ENCODE assay signal across 22 cellular contexts in the genomic region with DNA sequence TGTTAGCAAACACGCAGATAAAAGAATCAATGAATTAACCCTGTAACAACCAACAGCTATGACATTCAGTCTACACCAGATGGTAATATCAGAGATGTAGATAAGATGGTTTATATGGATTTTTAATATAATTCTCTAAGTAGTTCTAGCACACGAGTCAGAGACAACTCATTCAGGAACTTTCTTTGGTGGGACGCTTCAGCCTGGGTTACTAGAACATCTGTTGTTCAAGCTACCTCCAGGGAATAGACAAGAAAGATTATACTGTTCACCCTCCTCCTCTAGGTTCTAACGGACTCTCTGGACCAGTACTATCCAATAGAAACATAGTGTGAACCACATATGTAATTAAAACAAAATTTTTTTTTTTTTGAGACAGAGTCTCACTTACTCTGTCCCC.
DNase-seq lines count a peak whose midpoint lies in the region; ATAC-seq and TF ChIP-seq lines count a peak whose summit lies in the region.
"Had no signal": no experiment of that assay in that cellular context is flagged by ENCODE, and none has a peak within 500 bp of the region (broad histone marks: within the 10 kb centered on the region; RNA-seq: fewer than 3 reads in every experiment).

No MANE protein-coding gene starts in this region.

- H3K27me3 Mint-ChIP-seq in activated naive CD8-positive, alpha-beta T cell treated with anti-CD3 and anti-CD28 coated beads, Interleukin-2, amount 50 U/mL, for 24 hours = no peaks in the 10 kb centered on the region
- H3K27me3 Mint-ChIP-seq: activated naive CD4-positive, alpha-beta T cell treated with anti-CD3 and anti-CD28 coated beads, Interleukin-2, amount 10 ng/mL, durations not matched to agents 7 days and 5 days had no signal

- intact Hi-C loops in lower lobe of right lung (cut with DNase I) = no loop called here

- H3K4me1 Mint-ChIP-seq in activated naive CD8-positive, alpha-beta T cell treated with anti-CD3 and anti-CD28 coated beads, Interleukin-2, amount 50 U/mL, for 24 hours = peaks cover 83% of the 10 kb centered on the region

- H3K27ac Mint-ChIP-seq in activated naive CD8-positive, alpha-beta T cell treated with anti-CD3 and anti-CD28 coated beads, Interleukin-2, amount 50 U/mL, for 24 hours = peak overlapping the region; percentile 55
- H3K27ac Mint-ChIP-seq: WTC11 had no signal

- no peaks in the 10 kb centered on the region for H3K9me3 Mint-ChIP-seq in activated naive CD8-positive, alpha-beta T cell treated with anti-CD3 and anti-CD28 coated beads, Interleukin-2, amount 50 U/mL, for 24 hours
- H3K9me3 Mint-ChIP-seq: activated naive CD4-positive, alpha-beta T cell treated with anti-CD3 and anti-CD28 coated beads, Interleukin-2, amount 10 ng/mL, durations not matched to agents 7 days and 5 days had no signal

- H3K36me3 ChIP-seq in GM06990 (ENCODE audit: control insufficient read depth, insufficient read depth, low read length) (peaks cover 2% of the 10 kb centered on the region; the same call in 1 of the 2 replicates), lower lobe of right lung (no peaks in the 10 kb centered on the region)
- H3K36me3 ChIP-seq: BE2C, brain microvascular endothelial cell, neutrophil, thyroid gland had no signal

- ATAC-seq in activated naive CD8-positive, alpha-beta T cell treated with anti-CD3 and anti-CD28 coated beads, Interleukin-2, amount 50 U/mL, for 24 hours = no peak
- ATAC-seq in lower lobe of right lung (no peak), GM21825 (IDR thresholded peaks at IDR 0.05; ENCODE audit: unreplicated experiment) (no peak)
- ATAC-seq: left cardiac atrium, WTC11 had no signal

- no peaks in the 10 kb centered on the region for H3K9me3 ChIP-seq in lower lobe of right lung
- H3K9me3 ChIP-seq: BE2C, neutrophil, thyroid gland had no signal

- H3K4me3 ChIP-seq in GM06990 (replicated peaks; ENCODE audit: low read depth, low read length) (peak overlapping the region; percentile 40), lower lobe of right lung (no peak overlapping the region)
- H3K4me3 ChIP-seq: thyroid gland had no signal

- peak; percentile 60 for DNase-seq in NCI-H2171 treated with DMSO at 0.1 percent for 48 hours (lab: John Stamatoyannopoulos, UW)
- DNase-seq in NCI-H2171 (lab: John Stamatoyannopoulos, UW) = no peak
- no peak for DNase-seq in GM06990 (ENCODE audit: extremely low read depth, insufficient read length)
- no peak for DNase-seq in activated naive CD8-positive, alpha-beta T cell treated with anti-CD3 and anti-CD28 coated beads, Interleukin-2, amount 50 U/mL, for 24 hours
- DNase-seq in lower lobe of right lung = no peak
- no peak for DNase-seq in DMS153 (lab: John Stamatoyannopoulos, UW)
- no peak for DNase-seq in NCI-H82 treated with DMSO at 0.1 percent for 48 hours (lab: John Stamatoyannopoulos, UW; ENCODE audit: unreplicated experiment)
- DNase-seq: activated CD8-positive, alpha-beta memory T cell treated with anti-CD3 and anti-CD28 coated beads, Interleukin-2, amount 50 U/mL, for 4 hours; BE2C; brain microvascular endothelial cell; cortex of kidney; DMS 273 treated with DMSO at 0.1 percent for 48 hours; left cardiac atrium; NCI-H187; NCI-H446 treated with DMSO at 0.1 percent for 48 hours; Right ventricle myocardium superior; thyroid gland had no signal

- TF ChIP-seq CTCF in GM06990 (IDR thresholded peaks at IDR 0.05; ENCODE audit: insufficient read depth, low read length, poor library complexity, severe bottlenecking) = no peak
- TF ChIP-seq CTCF in lower lobe of right lung (IDR thresholded peaks at IDR 0.05) = no peak

- H3K4me3 Mint-ChIP-seq in activated naive CD8-positive, alpha-beta T cell treated with anti-CD3 and anti-CD28 coated beads, Interleukin-2, amount 50 U/mL, for 24 hours = peak overlapping the region; percentile 38
- H3K4me3 Mint-ChIP-seq: activated naive CD4-positive, alpha-beta T cell treated with anti-CD3 and anti-CD28 coated beads, Interleukin-2, amount 10 ng/mL, durations not matched to agents 7 days and 5 days; WTC11 had no signal

- H3K27ac ChIP-seq in lower lobe of right lung = peak overlapping the region; percentile 81
- H3K27ac ChIP-seq: 22Rv1, brain microvascular endothelial cell, neutrophil had no signal

- H3K27me3 ChIP-seq in GM06990 (replicated peaks; ENCODE audit: control insufficient read depth, insufficient read depth, low read length) (no peaks in the 10 kb centered on the region), lower lobe of right lung (ENCODE audit: low read depth) (no peaks in the 10 kb centered on the region)
- H3K27me3 ChIP-seq: BE2C, brain microvascular endothelial cell, neutrophil, thyroid gland had no signal

- peaks cover 13% of the 10 kb centered on the region for H3K36me3 Mint-ChIP-seq in activated naive CD8-positive, alpha-beta T cell treated with anti-CD3 and anti-CD28 coated beads, Interleukin-2, amount 50 U/mL, for 24 hours (ENCODE audit: low read depth)

- H3K4me1 ChIP-seq in lower lobe of right lung = peaks cover 72% of the 10 kb centered on the region
